ENCODE assay signal across 3 cellular contexts in genomic region chr10:122568551-122568950, GRCh38.
A peak's percentile ranks its signal among the peaks of the same experiment; 100 is the strongest.
TF ChIP-seq lines count a peak whose summit lies in the region.

No MANE protein-coding gene starts in this region.

TF ChIP-seq in GM12878, 131 proteins besides CTCF, POLR2A, EP300 and RAD21:
- peak; percentile 10 for TF ChIP-seq BCL3 (IDR thresholded peaks at IDR 0.05; ENCODE audit: borderline replicate concordance, insufficient read depth, low read depth, low read length, poor library complexity, severe bottlenecking)
- no peak for TF ChIP-seq ASH2L (IDR thresholded peaks at IDR 0.05; ENCODE audit: borderline replicate concordance, low read depth)

TF ChIP-seq in HEK293T, 16 proteins besides CTCF, POLR2A, EP300 and RAD21:
- TF ChIP-seq LEF1 (IDR thresholded peaks at IDR 0.05; ENCODE audit: borderline replicate concordance) (no peak), ARNT (IDR thresholded peaks at IDR 0.05) (no peak), TARDBP (IDR thresholded peaks at IDR 0.05) (no peak), FOXK2 (IDR thresholded peaks at IDR 0.05) (no peak), SUZ12 (IDR thresholded peaks at IDR 0.05) (no peak), BHLHE40 (IDR thresholded peaks at IDR 0.05; ENCODE audit: borderline replicate concordance) (no peak), FOXA1 (IDR thresholded peaks at IDR 0.05) (no peak), NFRKB (IDR thresholded peaks at IDR 0.05) (no peak), ZNF384 (IDR thresholded peaks at IDR 0.05) (no peak)

TF ChIP-seq in HepG2, 621 proteins besides CTCF, POLR2A, EP300 and RAD21:
- TF ChIP-seq HMGA1 (CRISPR knock-in tag; conservative IDR thresholded peaks at IDR 0.05) (no peak), LRRFIP1 (CRISPR knock-in tag; conservative IDR thresholded peaks at IDR 0.05) (no peak), HNF4G (IDR thresholded peaks at IDR 0.05; ENCODE audit: borderline replicate concordance, low read depth, low read length) (no peak), HNF4G (CRISPR knock-in tag; IDR thresholded peaks at IDR 0.05; ENCODE audit: borderline replicate concordance, low read depth) (no peak), E2F5 (CRISPR knock-in tag; conservative IDR thresholded peaks at IDR 0.05) (no peak), ATF6 (CRISPR knock-in tag; conservative IDR thresholded peaks at IDR 0.05) (no peak), KMT2B (CRISPR knock-in tag; IDR thresholded peaks at IDR 0.05) (no peak), ZNF704 (CRISPR knock-in tag; IDR thresholded peaks at IDR 0.05; ENCODE audit: borderline replicate concordance) (no peak), HOXA9 (CRISPR knock-in tag; IDR thresholded peaks at IDR 0.05; ENCODE audit: borderline replicate concordance) (no peak), SMC3 (IDR thresholded peaks at IDR 0.05; ENCODE audit: low read length) (no peak), ERF (CRISPR knock-in tag; IDR thresholded peaks at IDR 0.05) (no peak), ARNT2 (CRISPR knock-in tag; IDR thresholded peaks at IDR 0.05; ENCODE audit: low read depth) (no peak), ZNF24 (IDR thresholded peaks at IDR 0.05) (no peak), ZFP91 (CRISPR knock-in tag; IDR thresholded peaks at IDR 0.05; ENCODE audit: borderline replicate concordance) (no peak)
